Comparison of ENCODE assay signal across 27 cellular contexts in the genomic region with DNA sequence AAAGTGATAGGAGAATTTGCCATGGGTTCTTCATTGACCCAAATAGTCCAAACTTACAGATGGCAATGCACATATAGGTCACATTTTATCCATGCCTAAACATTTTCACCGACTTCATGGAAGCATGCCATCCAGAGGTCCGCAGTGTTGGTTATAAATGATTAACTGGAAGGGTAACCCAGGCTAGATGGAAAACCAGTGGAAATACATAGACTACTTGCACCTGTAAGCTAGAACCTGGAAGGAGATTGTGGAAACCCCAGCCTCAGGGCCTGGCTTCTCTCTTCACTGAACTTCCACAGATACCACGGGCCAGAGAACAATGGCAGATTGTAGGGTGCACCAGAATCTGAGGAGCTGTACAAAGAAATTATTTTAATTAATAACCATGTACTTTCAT.
"Had no signal": no experiment of that assay in that cellular context is flagged by ENCODE, and none has a peak within 500 bp of the region (broad histone marks: within the 10 kb centered on the region; RNA-seq: fewer than 3 reads in every experiment).

No MANE protein-coding gene starts in this region.

- H3K4me2 ChIP-seq: neural progenitor cell had no signal

- DNase-seq: natural killer cell; occipital lobe; ovary; posterior cingulate gyrus; psoas muscle; right cardiac atrium; right lobe of liver; sigmoid colon; small intestine; stimulated activated CD4-positive, alpha-beta T cell treated with anti-CD3 and anti-CD28 coated beads, Interleukin-15, amount 100 ng/mL, for 24 hours; stimulated activated CD4-positive, alpha-beta T cell treated with anti-CD3 and anti-CD28 coated beads, Interleukin-2, amount 100 ng/mL, for 24 hours; stimulated activated CD4-positive, alpha-beta T cell treated with anti-CD3 and anti-CD28 coated beads, Interleukin-2, amount 100 ng/mL, for 48 hours; stimulated activated CD4-positive, alpha-beta T cell treated with anti-CD3 and anti-CD28 coated beads, Interleukin-4, amount 100 ng/mL, for 24 hours; stimulated activated naive B cell treated with anti-CD40 and anti-IgM and Interleukin-4, amounts not matched to agents 10 μg/mL and 1 μg/mL and 100 μg/mL, for 72 hours; stimulated activated naive CD4-positive, alpha-beta T cell treated with Interleukin-2 at 50 U/mL for 16 hours; stomach; thyroid gland; upper lobe of left lung had no signal

- H3K4me3 Mint-ChIP-seq: natural killer cell; nephron; neural progenitor cell; stimulated activated effector memory CD8-positive, alpha-beta T cell treated with anti-CD3 and anti-CD28 coated beads, Interleukin-12 subunit alpha, Interleukin-12 subunit beta, amount 100 ng/mL, for 72 hours; stimulated activated naive B cell treated with anti-CD40 and anti-IgM and Interleukin-4, amounts not matched to agents 10 μg/mL and 1 μg/mL and 100 μg/mL, for 72 hours; stimulated activated naive CD8-positive, alpha-beta T cell treated with anti-CD3 and anti-CD28 coated beads, Interleukin-15, Interleukin-2, amounts not matched to agents 100 ng/mL and 50 ng/mL, for 24 hours had no signal

- H3K27ac ChIP-seq: neural progenitor cell, ovary, parathyroid adenoma, psoas muscle, right lobe of liver, sigmoid colon, stomach, thoracic aorta, thyroid gland, tibial nerve, upper lobe of left lung, vagina had no signal

- ATAC-seq: natural killer cell; psoas muscle; right cardiac atrium; right lobe of liver; stimulated activated effector memory CD8-positive, alpha-beta T cell treated with anti-CD3 and anti-CD28 coated beads, Interleukin-12 subunit alpha, Interleukin-12 subunit beta, amount 100 ng/mL, for 72 hours; stimulated activated naive B cell treated with anti-CD40 and anti-IgM and Interleukin-4, amounts not matched to agents 10 μg/mL and 1 μg/mL and 100 μg/mL, for 72 hours had no signal

- H3K36me3 ChIP-seq: neural progenitor cell, ovary, right lobe of liver, sigmoid colon, stomach, thoracic aorta, thyroid gland, tibial nerve, upper lobe of left lung, vagina had no signal

- H3K27me3 ChIP-seq: neural progenitor cell, ovary, right lobe of liver, sigmoid colon, stomach, thyroid gland, tibial nerve, upper lobe of left lung, vagina had no signal

- H3K79me2 ChIP-seq: parathyroid adenoma had no signal

- H2AFZ ChIP-seq: neural progenitor cell, parathyroid adenoma had no signal

- H3K27ac Mint-ChIP-seq: natural killer cell; nephron; neural progenitor cell; progenitor cell of endocrine pancreas; stimulated activated effector memory CD8-positive, alpha-beta T cell treated with anti-CD3 and anti-CD28 coated beads, Interleukin-12 subunit alpha, Interleukin-12 subunit beta, amount 100 ng/mL, for 72 hours; stimulated activated naive B cell treated with anti-CD40 and anti-IgM and Interleukin-4, amounts not matched to agents 10 μg/mL and 1 μg/mL and 100 μg/mL, for 72 hours; stimulated activated naive CD8-positive, alpha-beta T cell treated with anti-CD3 and anti-CD28 coated beads, Interleukin-15, Interleukin-2, amounts not matched to agents 100 ng/mL and 50 ng/mL, for 24 hours had no signal

- H3K4me1 ChIP-seq: neural progenitor cell, parathyroid adenoma, psoas muscle, right lobe of liver, sigmoid colon, thyroid gland, tibial nerve, upper lobe of left lung, vagina had no signal

- H3K4me3 ChIP-seq: neural progenitor cell, ovary, psoas muscle, right lobe of liver, sigmoid colon, stomach, thoracic aorta, thyroid gland, tibial nerve, upper lobe of left lung, vagina had no signal

- H3K9me3 Mint-ChIP-seq: stimulated activated effector memory CD8-positive, alpha-beta T cell treated with anti-CD3 and anti-CD28 coated beads, Interleukin-12 subunit alpha, Interleukin-12 subunit beta, amount 100 ng/mL, for 72 hours had no signal

- H3K36me3 Mint-ChIP-seq: natural killer cell; neural progenitor cell; stimulated activated effector memory CD8-positive, alpha-beta T cell treated with anti-CD3 and anti-CD28 coated beads, Interleukin-12 subunit alpha, Interleukin-12 subunit beta, amount 100 ng/mL, for 72 hours; stimulated activated naive B cell treated with anti-CD40 and anti-IgM and Interleukin-4, amounts not matched to agents 10 μg/mL and 1 μg/mL and 100 μg/mL, for 72 hours had no signal

- H3K4me1 Mint-ChIP-seq: natural killer cell; neural progenitor cell; stimulated activated effector memory CD8-positive, alpha-beta T cell treated with anti-CD3 and anti-CD28 coated beads, Interleukin-12 subunit alpha, Interleukin-12 subunit beta, amount 100 ng/mL, for 72 hours; stimulated activated naive B cell treated with anti-CD40 and anti-IgM and Interleukin-4, amounts not matched to agents 10 μg/mL and 1 μg/mL and 100 μg/mL, for 72 hours had no signal

- H3K27me3 Mint-ChIP-seq: stimulated activated naive B cell treated with anti-CD40 and anti-IgM and Interleukin-4, amounts not matched to agents 10 μg/mL and 1 μg/mL and 100 μg/mL, for 72 hours; stimulated activated naive CD8-positive, alpha-beta T cell treated with anti-CD3 and anti-CD28 coated beads, Interleukin-15, Interleukin-2, amounts not matched to agents 100 ng/mL and 50 ng/mL, for 24 hours had no signal
